Comparison of ENCODE assay signal across 9 cellular contexts in the genomic region with DNA sequence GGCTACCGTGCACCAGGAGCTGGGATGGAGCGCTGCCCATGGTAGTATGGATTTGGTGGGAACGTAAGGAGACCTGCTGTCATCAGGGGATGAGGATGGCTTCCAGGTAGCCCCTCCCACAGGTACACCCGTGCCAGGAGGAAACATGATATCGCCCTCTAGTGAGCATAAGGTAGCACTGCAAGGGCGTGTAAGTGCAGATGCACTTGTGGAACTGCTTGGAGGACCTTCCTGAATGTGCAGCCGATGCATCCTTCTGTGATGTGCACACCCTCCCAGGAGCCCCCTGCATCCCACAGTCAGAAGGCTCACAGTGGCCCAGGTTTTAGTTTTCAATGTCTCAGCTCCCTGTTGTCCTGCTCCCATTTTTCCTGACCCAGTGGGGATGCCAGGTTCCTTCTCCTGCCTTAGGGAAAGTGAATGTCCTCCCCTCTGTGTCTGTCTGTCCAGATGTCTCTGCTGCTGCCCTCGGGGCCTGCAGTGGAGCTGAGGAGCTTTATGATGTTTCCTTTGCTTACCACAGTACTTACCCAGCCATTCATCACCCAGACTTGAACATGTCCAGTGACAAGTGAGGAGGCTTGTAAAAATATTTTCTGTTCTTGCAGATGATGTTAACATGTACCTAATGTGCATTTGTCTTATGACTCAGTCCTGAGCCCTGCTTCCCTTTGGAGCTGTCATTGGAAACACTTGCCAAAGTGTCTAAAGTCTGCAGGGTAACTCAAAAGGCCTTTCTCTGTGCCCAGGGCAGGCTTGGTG. TPM values are rescaled to one million over a fixed set of nuclear protein-coding genes. Genes with fewer than 3 reads are reported as not detected.
DNase-seq lines count a peak whose midpoint lies in the region; ATAC-seq lines count a peak whose summit lies in the region.
"Had no signal": no experiment of that assay in that cellular context is flagged by ENCODE, and none has a peak within 500 bp of the region (broad histone marks: within the 10 kb centered on the region; RNA-seq: fewer than 3 reads in every experiment).

No MANE protein-coding gene starts in this region.

- H3K4me3 Mint-ChIP-seq in activated T-cell treated with anti-CD3 and anti-CD28 coated beads, Interleukin-2, amount 50 U/mL, for 4 hours, result no peak overlapping the region
- H3K4me3 Mint-ChIP-seq: T-helper 1 cell treated with Interleukin-12 subunit alpha and Interleukin-12 subunit beta and Interleukin-4 antibody, amounts not matched to agents 30 μg/mL and 1 μg/mL, for 36 hours had no signal

- H3K9me3 Mint-ChIP-seq in activated T-cell treated with anti-CD3 and anti-CD28 coated beads, Interleukin-2, amount 50 U/mL, for 4 hours, result no peaks in the 10 kb centered on the region
- H3K9me3 Mint-ChIP-seq: T-helper 1 cell treated with Interleukin-12 subunit alpha and Interleukin-12 subunit beta and Interleukin-4 antibody, amounts not matched to agents 30 μg/mL and 1 μg/mL, for 36 hours had no signal

- no peaks in the 10 kb centered on the region for H3K4me1 Mint-ChIP-seq in activated T-cell treated with anti-CD3 and anti-CD28 coated beads, Interleukin-2, amount 50 U/mL, for 4 hours (ENCODE audit: low read depth)

- intact Hi-C loops in head of caudate nucleus (cut with DNase I), result loop anchor here (10.0 kb wide), 1 partner anchor 166 kb away; no protein-coding TSS in a partner anchor

- DNase-seq in COLO829 (ENCODE audit: low spot score) (peak; percentile 36), NCI-H510A treated with DMSO at 0.1 percent for 48 hours (lab: John Stamatoyannopoulos, UW) (peak; percentile 69), head of caudate nucleus (peak in 30 of 42 donors; percentile 14 to 75 (median 46)), retina (peak; percentile 44), amniotic stem cell (lab: John Stamatoyannopoulos, UW) (no peak)
- peak; percentile 24 for DNase-seq in activated T-cell treated with anti-CD3 and anti-CD28 coated beads, Interleukin-2, amount 50 U/mL, for 4 hours

- peaks cover 6% of the 10 kb centered on the region for H3K27me3 Mint-ChIP-seq in activated T-cell treated with anti-CD3 and anti-CD28 coated beads, Interleukin-2, amount 50 U/mL, for 4 hours (ENCODE audit: low read depth)

- ATAC-seq in GM19324 (IDR thresholded peaks at IDR 0.05; ENCODE audit: low FRiP score, unreplicated experiment) (peak; percentile 75), HG03457 (IDR thresholded peaks at IDR 0.05; ENCODE audit: unreplicated experiment) (peak; percentile 70)
- peak; percentile 70 to 72 for ATAC-seq in activated T-cell treated with anti-CD3 and anti-CD28 coated beads, Interleukin-2, amount 50 U/mL, for 4 hours

- no peaks in the 10 kb centered on the region for H3K36me3 Mint-ChIP-seq in activated T-cell treated with anti-CD3 and anti-CD28 coated beads, Interleukin-2, amount 50 U/mL, for 4 hours (ENCODE audit: insufficient read depth)

RNA-seq across cellular contexts. Expression of gene DBX1, which starts 49.2 kb away (rescaled TPM):
- total RNA-seq in activated T-cell treated with anti-CD3 and anti-CD28 coated beads, Interleukin-2, amount 50 U/mL, for 4 hours, result not detected
